8 cellular contexts compared by ENCODE assay signal in genomic region chr2:110990440-110990839, GRCh38.
"Had no signal": no experiment of that assay in that cellular context is flagged by ENCODE, and none has a peak within 500 bp of the region (broad histone marks: within the 10 kb centered on the region; RNA-seq: fewer than 3 reads in every experiment).

No MANE protein-coding gene starts in this region.

- DNase-seq: GDM1, GF-D8 had no signal

- ATAC-seq: GM12878 had no signal

- H3K4me3 ChIP-seq: GM12878 had no signal

- FAIRE-seq: G401.6, GM12878, GM12891, GM12892, GM18507, GM19239 had no signal
